In genomic region chr10:90171014-90171722, GRCh38 we compare ENCODE assay signal across 16 cellular contexts.
DNase-seq lines count a peak whose midpoint lies in the region; TF ChIP-seq lines count a peak whose summit lies in the region.
"Had no signal": no experiment of that assay in that cellular context is flagged by ENCODE, and none has a peak within 500 bp of the region (broad histone marks: within the 10 kb centered on the region; RNA-seq: fewer than 3 reads in every experiment).

No MANE protein-coding gene starts in this region.

- no peaks in the 10 kb centered on the region for H3K4me1 Mint-ChIP-seq in activated CD4-positive, alpha-beta T cell treated with anti-CD3 and anti-CD28 coated beads, Interleukin-2, amount 10 ng/mL, durations not matched to agents 24 days and 14 days
- H3K4me1 Mint-ChIP-seq: CD14-positive monocyte; CD4-positive, alpha-beta memory T cell; GM23338 had no signal

- intact Hi-C loops in activated CD4-positive, alpha-beta T cell treated with anti-CD3 and anti-CD28 coated beads, Interleukin-2, amount 10 ng/mL, durations not matched to agents 24 days and 14 days (cut with micrococcal nuclease), result no loop called here

- H3K27me3 Mint-ChIP-seq in activated CD4-positive, alpha-beta T cell treated with anti-CD3 and anti-CD28 coated beads, Interleukin-2, amount 10 ng/mL, durations not matched to agents 24 days and 14 days, result no peaks in the 10 kb centered on the region
- H3K27me3 Mint-ChIP-seq: CD4-positive, alpha-beta memory T cell had no signal

- no peaks in the 10 kb centered on the region for H3K9me3 Mint-ChIP-seq in activated CD4-positive, alpha-beta T cell treated with anti-CD3 and anti-CD28 coated beads, Interleukin-2, amount 10 ng/mL, durations not matched to agents 24 days and 14 days
- H3K9me3 Mint-ChIP-seq: GM23338 had no signal

- no peak overlapping the region for H3K27ac Mint-ChIP-seq in activated CD4-positive, alpha-beta T cell treated with anti-CD3 and anti-CD28 coated beads, Interleukin-2, amount 10 ng/mL, durations not matched to agents 24 days and 14 days
- H3K27ac Mint-ChIP-seq: CD14-positive monocyte; CD4-positive, alpha-beta memory T cell; GM23338 had no signal

- no peak for TF ChIP-seq CTCF in epithelial cell of esophagus (IDR thresholded peaks at IDR 0.05; ENCODE audit: insufficient read depth, low read depth, low read length, missing control alignments)

- H3K4me3 ChIP-seq in epithelial cell of esophagus (ENCODE audit: low read length), result no peak overlapping the region
- H3K4me3 ChIP-seq: BLaER1, GM23338 had no signal

- no peaks in the 10 kb centered on the region for H3K36me3 Mint-ChIP-seq in activated CD4-positive, alpha-beta T cell treated with anti-CD3 and anti-CD28 coated beads, Interleukin-2, amount 10 ng/mL, durations not matched to agents 24 days and 14 days (ENCODE audit: low read depth)
- H3K36me3 Mint-ChIP-seq: CD14-positive monocyte; CD4-positive, alpha-beta memory T cell had no signal

- DNase-seq in activated CD4-positive, alpha-beta T cell treated with anti-CD3 and anti-CD28 coated beads for 48 hours, result peak; percentile 3
- DNase-seq in activated CD4-positive, alpha-beta T cell treated with anti-CD3 and anti-CD28 coated beads, Interleukin-2, amount 10 ng/mL, durations not matched to agents 24 days and 14 days, result no peak
- peak; percentile 33 for DNase-seq in stimulated activated CD4-positive, alpha-beta T cell treated with anti-CD3 and anti-CD28 coated beads, Interleukin-1b, Interleukin-23, amount 100 ng/mL, for 48 hours
- DNase-seq in stimulated activated CD4-positive, alpha-beta T cell treated with anti-CD3 and anti-CD28 coated beads, Interleukin-4, amount 100 ng/mL, for 24 hours, result no peak
- DNase-seq in epithelial cell of esophagus (ENCODE audit: low read depth) (peak; percentile 29), kidney tubule cell (ENCODE audit: low spot score) (no peak), DMS53 (lab: John Stamatoyannopoulos, UW) (no peak)
- DNase-seq: 8988T; CD4-positive, alpha-beta memory T cell; DMS153; DMS79 treated with DMSO at 0.1 percent for 48 hours; GF-D8; HCEC 1CT had no signal

- no peak overlapping the region for H3K4me3 Mint-ChIP-seq in activated CD4-positive, alpha-beta T cell treated with anti-CD3 and anti-CD28 coated beads, Interleukin-2, amount 10 ng/mL, durations not matched to agents 24 days and 14 days
- H3K4me3 Mint-ChIP-seq: CD14-positive monocyte; CD4-positive, alpha-beta memory T cell; GM23338 had no signal

Comparison
In these comparisons a context has a peak if more than half of its experiments do, and no peak if none do; other contexts are left out.
1. DNase-seq: peak in activated CD4-positive, alpha-beta T cell treated with anti-CD3 and anti-CD28 coated beads for 48 hours (single experiment), stimulated activated CD4-positive, alpha-beta T cell treated with anti-CD3 and anti-CD28 coated beads, Interleukin-1b, Interleukin-23, amount 100 ng/mL, for 48 hours (single experiment) and epithelial cell of esophagus (single experiment); none in activated CD4-positive, alpha-beta T cell treated with anti-CD3 and anti-CD28 coated beads, Interleukin-2, amount 10 ng/mL, durations not matched to agents 24 days and 14 days (single experiment), stimulated activated CD4-positive, alpha-beta T cell treated with anti-CD3 and anti-CD28 coated beads, Interleukin-4, amount 100 ng/mL, for 24 hours (single experiment), kidney tubule cell (single experiment) and DMS53 (single experiment).